9 cellular contexts compared by ENCODE assay signal in genomic region chr15:41465822-41466421, GRCh38. TPM values are rescaled to one million over a fixed set of nuclear protein-coding genes. Genes with fewer than 3 reads are reported as not detected.
A peak's percentile ranks its signal among the peaks of the same experiment; 100 is the strongest.
DNase-seq lines count a peak whose midpoint lies in the region; ATAC-seq and TF ChIP-seq lines count a peak whose summit lies in the region.
"Had no signal": no experiment of that assay in that cellular context is flagged by ENCODE, and none has a peak within 500 bp of the region (broad histone marks: within the 10 kb centered on the region; RNA-seq: fewer than 3 reads in every experiment).

No MANE protein-coding gene starts in this region.

- intact Hi-C loops in left lung (cut with DNase I), result no loop called here

- no peaks in the 10 kb centered on the region for H3K9me3 ChIP-seq in left lung

- no peak overlapping the region for H3K4me3 ChIP-seq in left lung
- H3K4me3 ChIP-seq: skin epidermis had no signal

- peaks cover 0 to 83% of the 10 kb centered on the region in 2 donors for H3K36me3 ChIP-seq in left lung

- DNase-seq in AG20443 (ENCODE audit: low spot score), result peak; percentile 51
- peak; percentile 57 for DNase-seq in GM03348 (ENCODE audit: low spot score)
- DNase-seq in NCI-H2227 (lab: John Stamatoyannopoulos, UW; ENCODE audit: unreplicated experiment), result peak; percentile 31
- DNase-seq in astrocyte of the hippocampus (ENCODE audit: low read depth, low spot score), result peak; percentile 64
- no peak for DNase-seq in left lung
- DNase-seq in activated T-cell treated with anti-CD3 and anti-CD28 coated beads for 4 hours, result no peak
- DNase-seq in NK-92 (lab: John Stamatoyannopoulos, UW; ENCODE audit: unreplicated experiment), result no peak

- ATAC-seq in left lung (peak; percentile 76), GM18907 (IDR thresholded peaks at IDR 0.05; ENCODE audit: unreplicated experiment) (no peak)

- H3K27me3 ChIP-seq in left lung, result no peaks in the 10 kb centered on the region

- TF ChIP-seq CTCF in left lung (IDR thresholded peaks at IDR 0.05), result peak; percentile 57 to 69

- H3K4me1 ChIP-seq in left lung, result peaks cover 0 to 4% of the 10 kb centered on the region in 2 donors

- H3K27ac ChIP-seq in left lung, result no peak overlapping the region

RNA-seq across cellular contexts. Expression of gene ITPKA, which starts 27.8 kb away (rescaled TPM):
- 1 to 10 TPM in 1 of 2 donors, under 1 TPM in 1; 0.47 to 1.7 TPM for total RNA-seq in left lung

RNA-seq across cellular contexts. Expression of gene LTK, which starts 47.7 kb away (rescaled TPM):
- total RNA-seq in left lung, result 1 to 10 TPM; 1.6 to 1.8 TPM

RNA-seq across cellular contexts. Expression of gene RTF1, which starts 49.0 kb away (rescaled TPM):
- total RNA-seq in left lung, result 10 to 100 TPM; 22.3 to 23.9 TPM

Comparison
In these comparisons a context has a peak if more than half of its experiments do, and no peak if none do; other contexts are left out.
1. DNase-seq: peak in AG20443 (single experiment), GM03348 (single experiment), NCI-H2227 (single experiment) and astrocyte of the hippocampus (single experiment); none in left lung (0 of 2), activated T-cell treated with anti-CD3 and anti-CD28 coated beads for 4 hours (single experiment) and NK-92 (single experiment).